Comparison of ENCODE assay signal across 8 cellular contexts in the genomic region with DNA sequence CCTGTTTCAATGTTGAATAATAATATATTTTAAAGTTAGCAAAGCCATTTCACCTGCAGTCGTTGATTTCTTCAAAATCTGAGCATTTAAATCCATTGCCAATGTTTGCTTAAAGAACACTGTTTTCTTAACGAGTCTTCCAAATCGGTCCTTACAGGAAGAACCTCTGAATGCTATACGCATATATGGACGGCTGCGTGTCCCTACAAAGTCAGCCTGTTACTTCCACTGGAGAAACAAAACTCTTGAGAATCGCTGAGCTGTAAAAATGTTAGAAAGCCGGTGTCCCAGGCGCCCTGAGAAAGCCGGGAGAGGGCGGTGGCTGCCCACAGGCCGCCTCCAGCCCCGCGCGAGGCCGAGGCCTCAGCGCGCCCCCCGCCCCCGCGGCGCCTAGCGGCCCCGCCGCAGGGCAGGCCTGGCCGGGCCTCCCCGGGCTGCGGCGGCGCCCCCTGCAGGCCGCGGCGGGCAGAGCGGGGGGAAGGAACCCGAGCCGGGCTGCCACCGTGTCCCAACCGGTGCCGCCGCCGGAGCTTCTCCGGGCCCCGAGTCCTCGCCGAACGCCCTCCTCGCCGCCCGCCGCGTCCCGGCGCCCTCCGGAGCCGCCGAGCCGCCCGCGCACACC. TPM values are rescaled to one million over a fixed set of nuclear protein-coding genes. Genes with fewer than 3 reads are reported as not detected.
DNase-seq lines count a peak whose midpoint lies in the region; ATAC-seq and TF ChIP-seq lines count a peak whose summit lies in the region.

A gene with protein sequence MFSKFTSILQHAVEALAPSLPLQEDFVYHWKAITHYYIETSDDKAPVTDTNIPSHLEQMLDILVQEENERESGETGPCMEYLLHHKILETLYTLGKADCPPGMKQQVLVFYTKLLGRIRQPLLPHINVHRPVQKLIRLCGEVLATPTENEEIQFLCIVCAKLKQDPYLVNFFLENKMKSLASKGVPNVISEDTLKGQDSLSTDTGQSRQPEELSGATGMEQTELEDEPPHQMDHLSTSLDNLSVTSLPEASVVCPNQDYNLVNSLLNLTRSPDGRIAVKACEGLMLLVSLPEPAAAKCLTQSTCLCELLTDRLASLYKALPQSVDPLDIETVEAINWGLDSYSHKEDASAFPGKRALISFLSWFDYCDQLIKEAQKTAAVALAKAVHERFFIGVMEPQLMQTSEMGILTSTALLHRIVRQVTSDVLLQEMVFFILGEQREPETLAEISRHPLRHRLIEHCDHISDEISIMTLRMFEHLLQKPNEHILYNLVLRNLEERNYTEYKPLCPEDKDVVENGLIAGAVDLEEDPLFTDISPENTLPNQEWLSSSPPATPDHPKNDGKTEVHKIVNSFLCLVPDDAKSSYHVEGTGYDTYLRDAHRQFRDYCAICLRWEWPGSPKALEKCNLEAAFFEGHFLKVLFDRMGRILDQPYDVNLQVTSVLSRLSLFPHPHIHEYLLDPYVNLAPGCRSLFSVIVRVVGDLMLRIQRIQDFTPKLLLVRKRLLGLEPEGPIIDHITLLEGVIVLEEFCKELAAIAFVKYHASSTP (plus strand): TSS at position 488 of the 622 bp plus-strand sequence. CDS start 299 bp downstream, outside the sequence.

- H3K27ac ChIP-seq in liver (ENCODE audit: low read depth in 1 of 2, low read length in 2 of 2): peak within 1 kb of the TSS; percentile 87 to 95

- peak within 1 kb of the TSS; percentile 93 for H3K4me3 Mint-ChIP-seq in dendritic cell treated with granulocyte-macrophage colony-stimulating factor and Interleukin-4, amounts not matched to agents 40 ng/mL and 50 ng/mL, for 4 days

- H3K4me3 ChIP-seq in liver (ENCODE audit: low read depth in 1 of 3, low read length in 3 of 3): peak within 1 kb of the TSS; percentile 78 to 100 (median 84)

- DNase-seq in AG08396 (ENCODE audit: low spot score) (peak; percentile 91), NCI-H226 (peak; percentile 62)
- peak; percentile 79 for DNase-seq in activated CD4-positive, alpha-beta T cell treated with anti-CD3 and anti-CD28 coated beads, Interleukin-2, amount 50 U/mL, for 1 hour
- DNase-seq in stimulated activated CD4-positive, alpha-beta T cell treated with anti-CD3 and anti-CD28 coated beads, Interleukin-4, amount 100 ng/mL, for 4 hours: peak; percentile 74 to 85

- no peaks in the 10 kb centered on the region for H3K27me3 ChIP-seq in liver (ENCODE audit: control insufficient read depth in 4 of 4, insufficient read depth in 4 of 4, low read length in 3 of 4)

- H3K36me3 Mint-ChIP-seq in dendritic cell treated with granulocyte-macrophage colony-stimulating factor and Interleukin-4, amounts not matched to agents 40 ng/mL and 50 ng/mL, for 4 days (ENCODE audit: low read depth): peaks cover 11% of the 10 kb centered on the region

- ATAC-seq in GM18520 (IDR thresholded peaks at IDR 0.05; ENCODE audit: unreplicated experiment) (peak; percentile 53), HG03045 (IDR thresholded peaks at IDR 0.05; ENCODE audit: unreplicated experiment) (peak; percentile 83)

- peaks cover 7 to 30% (median 17%) of the 10 kb centered on the region in 4 donors for H3K4me1 ChIP-seq in liver (ENCODE audit: control insufficient read depth in 4 of 4, insufficient read depth in 4 of 4, low read length in 3 of 4)

- H3K9me3 ChIP-seq in liver (ENCODE audit: control insufficient read depth in 4 of 4, low read length in 3 of 4): no peaks in the 10 kb centered on the region

- H3K4me1 Mint-ChIP-seq in dendritic cell treated with granulocyte-macrophage colony-stimulating factor and Interleukin-4, amounts not matched to agents 40 ng/mL and 50 ng/mL, for 4 days (ENCODE audit: low read depth): peaks cover 22% of the 10 kb centered on the region

- H3K9me3 Mint-ChIP-seq in dendritic cell treated with granulocyte-macrophage colony-stimulating factor and Interleukin-4, amounts not matched to agents 40 ng/mL and 50 ng/mL, for 4 days: no peaks in the 10 kb centered on the region

- peak within 1 kb of the TSS; percentile 77 to 93 for H3K9ac ChIP-seq in liver (ENCODE audit: low read depth in 1 of 2, low read length in 2 of 2)

- intact Hi-C loops in dendritic cell treated with granulocyte-macrophage colony-stimulating factor and Interleukin-4, amounts not matched to agents 40 ng/mL and 50 ng/mL, for 4 days (cut with micrococcal nuclease): no loop called here

- no peaks in the 10 kb centered on the region for H3K36me3 ChIP-seq in liver (ENCODE audit: control insufficient read depth in 4 of 4, insufficient read depth in 3 of 4, low read depth in 1 of 4, low read length in 3 of 4)

- peak; percentile 75 for TF ChIP-seq CTCF in liver (IDR thresholded peaks at IDR 0.05; ENCODE audit: low read depth, low read length, missing input control)

- peak within 1 kb of the TSS; percentile 90 for H3K27ac Mint-ChIP-seq in dendritic cell treated with granulocyte-macrophage colony-stimulating factor and Interleukin-4, amounts not matched to agents 40 ng/mL and 50 ng/mL, for 4 days

- under 1% methylated on average over 59 of the region's 59 CpGs for WGBS in liver

- peak; percentile 14 to 30 for TF ChIP-seq RAD21 in liver (IDR thresholded peaks at IDR 0.05)

- H3K27me3 Mint-ChIP-seq in dendritic cell treated with granulocyte-macrophage colony-stimulating factor and Interleukin-4, amounts not matched to agents 40 ng/mL and 50 ng/mL, for 4 days: peaks cover 3% of the 10 kb centered on the region

TF ChIP-seq in liver, 16 proteins besides CTCF, POLR2A, EP300 and RAD21:
- TF ChIP-seq, protein P1, sequence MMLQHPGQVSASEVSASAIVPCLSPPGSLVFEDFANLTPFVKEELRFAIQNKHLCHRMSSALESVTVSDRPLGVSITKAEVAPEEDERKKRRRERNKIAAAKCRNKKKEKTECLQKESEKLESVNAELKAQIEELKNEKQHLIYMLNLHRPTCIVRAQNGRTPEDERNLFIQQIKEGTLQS (IDR thresholded peaks at IDR 0.05): no peak
- no peak for TF ChIP-seq RXRA (IDR thresholded peaks at IDR 0.05)
- no peak for TF ChIP-seq SP1 (IDR thresholded peaks at IDR 0.05)
- TF ChIP-seq YY1 (IDR thresholded peaks at IDR 0.05): no peak
- TF ChIP-seq HNF4G (IDR thresholded peaks at IDR 0.05): no peak
- no peak for TF ChIP-seq GABPA (IDR thresholded peaks at IDR 0.05 in 1 of 2, conservative IDR thresholded peaks at IDR 0.05 in 1 of 2)
- TF ChIP-seq, protein P2, sequence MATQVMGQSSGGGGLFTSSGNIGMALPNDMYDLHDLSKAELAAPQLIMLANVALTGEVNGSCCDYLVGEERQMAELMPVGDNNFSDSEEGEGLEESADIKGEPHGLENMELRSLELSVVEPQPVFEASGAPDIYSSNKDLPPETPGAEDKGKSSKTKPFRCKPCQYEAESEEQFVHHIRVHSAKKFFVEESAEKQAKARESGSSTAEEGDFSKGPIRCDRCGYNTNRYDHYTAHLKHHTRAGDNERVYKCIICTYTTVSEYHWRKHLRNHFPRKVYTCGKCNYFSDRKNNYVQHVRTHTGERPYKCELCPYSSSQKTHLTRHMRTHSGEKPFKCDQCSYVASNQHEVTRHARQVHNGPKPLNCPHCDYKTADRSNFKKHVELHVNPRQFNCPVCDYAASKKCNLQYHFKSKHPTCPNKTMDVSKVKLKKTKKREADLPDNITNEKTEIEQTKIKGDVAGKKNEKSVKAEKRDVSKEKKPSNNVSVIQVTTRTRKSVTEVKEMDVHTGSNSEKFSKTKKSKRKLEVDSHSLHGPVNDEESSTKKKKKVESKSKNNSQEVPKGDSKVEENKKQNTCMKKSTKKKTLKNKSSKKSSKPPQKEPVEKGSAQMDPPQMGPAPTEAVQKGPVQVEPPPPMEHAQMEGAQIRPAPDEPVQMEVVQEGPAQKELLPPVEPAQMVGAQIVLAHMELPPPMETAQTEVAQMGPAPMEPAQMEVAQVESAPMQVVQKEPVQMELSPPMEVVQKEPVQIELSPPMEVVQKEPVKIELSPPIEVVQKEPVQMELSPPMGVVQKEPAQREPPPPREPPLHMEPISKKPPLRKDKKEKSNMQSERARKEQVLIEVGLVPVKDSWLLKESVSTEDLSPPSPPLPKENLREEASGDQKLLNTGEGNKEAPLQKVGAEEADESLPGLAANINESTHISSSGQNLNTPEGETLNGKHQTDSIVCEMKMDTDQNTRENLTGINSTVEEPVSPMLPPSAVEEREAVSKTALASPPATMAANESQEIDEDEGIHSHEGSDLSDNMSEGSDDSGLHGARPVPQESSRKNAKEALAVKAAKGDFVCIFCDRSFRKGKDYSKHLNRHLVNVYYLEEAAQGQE (IDR thresholded peaks at IDR 0.05): no peak
- no peak for TF ChIP-seq JUND (IDR thresholded peaks at IDR 0.05)
- TF ChIP-seq HNF4A (conservative IDR thresholded peaks at IDR 0.05): no peak
- TF ChIP-seq, protein P3, sequence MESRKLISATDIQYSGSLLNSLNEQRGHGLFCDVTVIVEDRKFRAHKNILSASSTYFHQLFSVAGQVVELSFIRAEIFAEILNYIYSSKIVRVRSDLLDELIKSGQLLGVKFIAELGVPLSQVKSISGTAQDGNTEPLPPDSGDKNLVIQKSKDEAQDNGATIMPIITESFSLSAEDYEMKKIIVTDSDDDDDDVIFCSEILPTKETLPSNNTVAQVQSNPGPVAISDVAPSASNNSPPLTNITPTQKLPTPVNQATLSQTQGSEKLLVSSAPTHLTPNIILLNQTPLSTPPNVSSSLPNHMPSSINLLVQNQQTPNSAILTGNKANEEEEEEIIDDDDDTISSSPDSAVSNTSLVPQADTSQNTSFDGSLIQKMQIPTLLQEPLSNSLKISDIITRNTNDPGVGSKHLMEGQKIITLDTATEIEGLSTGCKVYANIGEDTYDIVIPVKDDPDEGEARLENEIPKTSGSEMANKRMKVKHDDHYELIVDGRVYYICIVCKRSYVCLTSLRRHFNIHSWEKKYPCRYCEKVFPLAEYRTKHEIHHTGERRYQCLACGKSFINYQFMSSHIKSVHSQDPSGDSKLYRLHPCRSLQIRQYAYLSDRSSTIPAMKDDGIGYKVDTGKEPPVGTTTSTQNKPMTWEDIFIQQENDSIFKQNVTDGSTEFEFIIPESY (IDR thresholded peaks at IDR 0.05): no peak
- no peak for TF ChIP-seq NR2F2 (IDR thresholded peaks at IDR 0.05)
- no peak for TF ChIP-seq EGR1 (IDR thresholded peaks at IDR 0.05; ENCODE audit: low read depth in 2 of 2)
- no peak for TF ChIP-seq FOXA1 (IDR thresholded peaks at IDR 0.05)
TF ChIP-seq in liver: peak in this region for 0.

RNA-seq across cellular contexts. Expression of the gene that starts here (rescaled TPM):
- total RNA-seq in liver: 10 to 100 TPM; 14.4 to 21.1 TPM
- 10 to 100 TPM in 1 of 2 donors, 1 to 10 TPM in 1; 8.0 to 12.2 TPM for polyA plus RNA-seq in liver

Comparison
In these comparisons a context has a peak if more than half of its experiments do, and no peak if none do; other contexts are left out.
1. Peak in every context shown above with its lines: DNase-seq, ATAC-seq, H3K4me3 ChIP-seq and H3K27ac ChIP-seq.